Comparison of ENCODE assay signal across 8 cellular contexts in the genomic region with DNA sequence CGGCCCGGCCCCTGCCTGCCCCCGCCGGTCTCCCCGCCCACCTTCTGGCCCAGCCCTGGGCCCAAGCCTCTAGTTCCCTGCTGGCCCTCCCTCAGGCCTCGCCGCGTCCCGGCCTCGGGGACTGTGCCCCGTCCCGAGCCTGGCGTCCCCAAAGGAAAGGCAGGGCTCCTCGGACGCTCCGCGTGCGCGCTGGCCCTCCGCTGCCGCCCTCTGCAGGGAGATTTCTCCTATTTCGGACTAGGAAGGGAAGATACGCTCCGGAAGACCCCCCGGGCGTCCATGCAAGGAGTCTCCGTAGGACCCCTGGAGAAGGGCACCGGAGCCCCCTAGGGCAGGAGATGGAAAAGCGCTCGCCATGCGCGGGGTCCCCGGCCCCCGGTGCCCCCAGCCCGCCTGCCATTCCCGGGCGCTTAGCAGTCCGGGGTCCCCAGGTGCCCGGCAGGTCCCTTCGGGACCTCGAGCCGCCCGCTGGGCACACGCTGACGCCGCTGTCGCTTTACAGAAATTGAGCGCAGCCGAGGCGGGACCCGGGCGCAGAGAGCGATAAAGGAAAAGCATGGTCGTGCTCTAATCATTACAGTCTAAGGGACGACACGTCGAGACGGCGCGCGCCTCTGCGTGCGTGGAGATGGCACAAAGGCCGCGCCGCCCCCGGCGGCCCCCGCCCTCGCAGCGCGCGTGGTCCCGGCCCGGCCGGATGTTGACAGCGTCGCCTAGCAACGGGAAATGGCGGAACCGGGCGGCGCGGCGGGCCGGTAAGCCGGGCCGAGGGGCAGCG. TPM values are rescaled to one million over a fixed set of nuclear protein-coding genes. Genes with fewer than 3 reads are reported as not detected.
DNase-seq lines count a peak whose midpoint lies in the region; TF ChIP-seq lines count a peak whose summit lies in the region.

A gene with protein sequence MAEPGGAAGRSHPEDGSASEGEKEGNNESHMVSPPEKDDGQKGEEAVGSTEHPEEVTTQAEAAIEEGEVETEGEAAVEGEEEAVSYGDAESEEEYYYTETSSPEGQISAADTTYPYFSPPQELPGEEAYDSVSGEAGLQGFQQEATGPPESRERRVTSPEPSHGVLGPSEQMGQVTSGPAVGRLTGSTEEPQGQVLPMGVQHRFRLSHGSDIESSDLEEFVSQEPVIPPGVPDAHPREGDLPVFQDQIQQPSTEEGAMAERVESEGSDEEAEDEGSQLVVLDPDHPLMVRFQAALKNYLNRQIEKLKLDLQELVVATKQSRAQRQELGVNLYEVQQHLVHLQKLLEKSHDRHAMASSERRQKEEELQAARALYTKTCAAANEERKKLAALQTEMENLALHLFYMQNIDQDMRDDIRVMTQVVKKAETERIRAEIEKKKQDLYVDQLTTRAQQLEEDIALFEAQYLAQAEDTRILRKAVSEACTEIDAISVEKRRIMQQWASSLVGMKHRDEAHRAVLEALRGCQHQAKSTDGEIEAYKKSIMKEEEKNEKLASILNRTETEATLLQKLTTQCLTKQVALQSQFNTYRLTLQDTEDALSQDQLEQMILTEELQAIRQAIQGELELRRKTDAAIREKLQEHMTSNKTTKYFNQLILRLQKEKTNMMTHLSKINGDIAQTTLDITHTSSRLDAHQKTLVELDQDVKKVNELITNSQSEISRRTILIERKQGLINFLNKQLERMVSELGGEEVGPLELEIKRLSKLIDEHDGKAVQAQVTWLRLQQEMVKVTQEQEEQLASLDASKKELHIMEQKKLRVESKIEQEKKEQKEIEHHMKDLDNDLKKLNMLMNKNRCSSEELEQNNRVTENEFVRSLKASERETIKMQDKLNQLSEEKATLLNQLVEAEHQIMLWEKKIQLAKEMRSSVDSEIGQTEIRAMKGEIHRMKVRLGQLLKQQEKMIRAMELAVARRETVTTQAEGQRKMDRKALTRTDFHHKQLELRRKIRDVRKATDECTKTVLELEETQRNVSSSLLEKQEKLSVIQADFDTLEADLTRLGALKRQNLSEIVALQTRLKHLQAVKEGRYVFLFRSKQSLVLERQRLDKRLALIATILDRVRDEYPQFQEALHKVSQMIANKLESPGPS (plus strand): TSS at position 706 of the 778 bp plus-strand sequence. CDS start 21 bp downstream, at position 727.

- peak within 1 kb of the TSS; percentile 93 for H3K4me3 ChIP-seq in fibroblast of villous mesenchyme (ENCODE audit: low read depth, low read length)

- POLR2A ChIA-PET in RWPE1 (lab: Yijun Ruan, JAX; ENCODE audit: low non-redundant PET): no interaction called here

- TF ChIP-seq CTCF in RWPE1 (conservative IDR thresholded peaks at IDR 0.05; ENCODE audit: low read depth): no peak
- TF ChIP-seq CTCF in fibroblast of villous mesenchyme (IDR thresholded peaks at IDR 0.05; ENCODE audit: insufficient read depth, low read depth, low read length): no peak
- no peak for TF ChIP-seq CTCF in nephron progenitor cell (IDR thresholded peaks at IDR 0.05)

- peak within 1 kb of the TSS; percentile 93 for H3K4me3 Mint-ChIP-seq in nephron progenitor cell
- H3K4me3 Mint-ChIP-seq in stimulated activated naive CD8-positive, alpha-beta T cell treated with anti-CD3 and anti-CD28 coated beads, Interleukin-15, Interleukin-2, amounts not matched to agents 100 ng/mL and 50 ng/mL, for 24 hours: peak within 1 kb of the TSS; percentile 81

- H3K9me3 Mint-ChIP-seq in nephron progenitor cell: peaks cover 4% of the 10 kb centered on the region
- no peaks in the 10 kb centered on the region for H3K9me3 Mint-ChIP-seq in stimulated activated naive CD8-positive, alpha-beta T cell treated with anti-CD3 and anti-CD28 coated beads, Interleukin-15, Interleukin-2, amounts not matched to agents 100 ng/mL and 50 ng/mL, for 24 hours

- CTCF ChIA-PET in RWPE1 (lab: Yijun Ruan, JAX): no interaction called here

- peak; percentile 73 for DNase-seq in SIG-M5 treated with dmso at 0.1 percent for 504 hours (lab: John Stamatoyannopoulos, UW; ENCODE audit: unreplicated experiment)
- no peak for DNase-seq in SIG-M5 (lab: John Stamatoyannopoulos, UW)
- peak; percentile 37 for DNase-seq in KG1 (lab: John Stamatoyannopoulos, UW)
- peak; percentile 87 for DNase-seq in RWPE1 (ENCODE audit: low spot score)
- DNase-seq in activated effector memory CD4-positive, alpha-beta T cell treated with anti-CD3 and anti-CD28 coated beads, Interleukin-2, amount 50 U/mL, for 16 hours: peak; percentile 90
- peak; percentile 73 for DNase-seq in fibroblast of villous mesenchyme (ENCODE audit: low read depth)
- peak; percentile 83 for DNase-seq in nephron progenitor cell

- H3K4me1 Mint-ChIP-seq in nephron progenitor cell: peaks cover 50% of the 10 kb centered on the region
- H3K4me1 Mint-ChIP-seq in stimulated activated naive CD8-positive, alpha-beta T cell treated with anti-CD3 and anti-CD28 coated beads, Interleukin-15, Interleukin-2, amounts not matched to agents 100 ng/mL and 50 ng/mL, for 24 hours (ENCODE audit: low read depth): peaks cover 18% of the 10 kb centered on the region

- peaks cover 20% of the 10 kb centered on the region for H3K36me3 Mint-ChIP-seq in nephron progenitor cell (ENCODE audit: low read depth)
- H3K36me3 Mint-ChIP-seq in stimulated activated naive CD8-positive, alpha-beta T cell treated with anti-CD3 and anti-CD28 coated beads, Interleukin-15, Interleukin-2, amounts not matched to agents 100 ng/mL and 50 ng/mL, for 24 hours (ENCODE audit: low read depth): no peaks in the 10 kb centered on the region

- H3K27ac ChIP-seq in RWPE1: peak within 1 kb of the TSS; percentile 78

- H3K27me3 Mint-ChIP-seq in nephron progenitor cell (ENCODE audit: low read depth, poor library complexity): peaks cover 6% of the 10 kb centered on the region
- peaks cover 7% of the 10 kb centered on the region for H3K27me3 Mint-ChIP-seq in stimulated activated naive CD8-positive, alpha-beta T cell treated with anti-CD3 and anti-CD28 coated beads, Interleukin-15, Interleukin-2, amounts not matched to agents 100 ng/mL and 50 ng/mL, for 24 hours

- peak within 1 kb of the TSS; percentile 99 for H3K27ac Mint-ChIP-seq in nephron progenitor cell
- H3K27ac Mint-ChIP-seq in stimulated activated naive CD8-positive, alpha-beta T cell treated with anti-CD3 and anti-CD28 coated beads, Interleukin-15, Interleukin-2, amounts not matched to agents 100 ng/mL and 50 ng/mL, for 24 hours: peak within 1 kb of the TSS; percentile 76

RNA-seq across cellular contexts. Expression of the gene that starts here (rescaled TPM):
- 3.2 and 6.9 TPM in 2 replicates for total RNA-seq in fibroblast of villous mesenchyme
